Comparison of ENCODE assay signal across 8 cellular contexts in the genomic region with DNA sequence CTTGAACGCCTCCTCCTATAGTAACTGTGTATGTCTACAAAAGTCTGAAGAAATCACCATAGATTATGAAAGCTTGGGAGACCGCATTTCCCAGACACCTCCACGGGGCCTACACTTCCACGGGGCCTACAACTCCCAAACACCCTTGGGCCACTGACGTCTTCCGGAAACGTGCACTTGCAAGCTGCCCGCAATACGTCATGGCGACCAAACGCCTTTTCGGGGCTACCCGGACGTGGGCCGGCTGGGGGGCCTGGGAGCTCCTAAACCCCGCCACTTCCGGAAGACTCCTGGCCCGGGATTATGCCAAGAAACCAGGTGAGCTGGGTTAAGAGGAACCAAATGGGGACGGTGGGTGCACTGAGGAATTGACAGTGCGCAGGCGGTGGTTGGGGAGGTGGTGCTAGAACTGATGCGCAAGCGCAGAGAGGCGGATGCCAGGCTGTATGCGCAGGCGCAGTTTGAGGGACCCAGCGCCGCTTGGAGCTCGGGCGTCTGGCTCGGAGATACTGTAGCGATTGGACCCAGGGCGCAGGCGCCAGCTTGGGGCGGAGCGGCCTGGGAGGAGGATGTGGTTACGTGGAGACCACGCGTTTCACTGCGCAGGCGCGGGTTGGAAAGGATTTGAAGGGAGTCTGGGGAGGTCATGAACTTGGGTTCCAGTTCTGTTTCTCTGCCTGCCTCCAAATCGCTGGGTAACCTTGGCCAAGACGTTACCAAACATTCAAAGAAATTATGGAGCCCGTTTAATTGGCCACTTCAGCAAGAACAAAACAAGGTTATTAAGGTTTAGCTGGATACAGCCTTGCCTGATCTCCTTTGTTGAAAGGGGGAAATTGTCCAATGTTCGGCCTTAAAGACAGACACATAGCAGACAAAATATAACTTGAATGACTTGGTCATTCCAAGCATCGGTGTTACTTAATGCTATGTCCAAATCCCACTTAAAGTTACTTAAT. TPM values are rescaled to one million over a fixed set of nuclear protein-coding genes. Genes with fewer than 3 reads are reported as not detected.
DNase-seq lines count a peak whose midpoint lies in the region; ATAC-seq lines count a peak whose summit lies in the region.

A gene (plus strand): TSS at position 182 of the 959 bp plus-strand sequence. CDS start 19 bp downstream, at position 201.

- H3K36me3 Mint-ChIP-seq in effector memory CD8-positive, alpha-beta T cell (ENCODE audit: insufficient read depth) = peaks cover 68% of the 10 kb centered on the region
- peaks cover 7% of the 10 kb centered on the region for H3K36me3 Mint-ChIP-seq in memory B cell

- peaks cover 0 to 3% of the 10 kb centered on the region in 2 donors for H3K9me3 Mint-ChIP-seq in effector memory CD8-positive, alpha-beta T cell
- no peaks in the 10 kb centered on the region for H3K9me3 Mint-ChIP-seq in memory B cell

- DNase-seq in COLO668 (lab: John Stamatoyannopoulos, UW; ENCODE audit: unreplicated experiment) (peak; percentile 99), HT1080 (ENCODE audit: low read depth) (peak; percentile 98), NOMO-1 treated with DMSO at 0.1 percent for 48 hours (lab: John Stamatoyannopoulos, UW; ENCODE audit: unreplicated experiment) (peak; percentile 99), memory B cell (ENCODE audit: low spot score in 2 of 2) (peak; percentile 98 to 99)
- peak; percentile 99 for DNase-seq in activated CD8-positive, alpha-beta memory T cell treated with anti-CD3 and anti-CD28 coated beads for 4 hours (ENCODE audit: low read depth in 2 of 2)
- DNase-seq in effector memory CD8-positive, alpha-beta T cell = peak; percentile 99
- DNase-seq in stimulated activated CD8-positive, alpha-beta memory T cell treated with anti-CD3 and anti-CD28 coated beads, Interleukin-12 subunit alpha, Interleukin-12 subunit beta, amount 100 ng/mL, for 24 hours (ENCODE audit: extremely low read depth) = peak; percentile 99

- ATAC-seq in GM21360 (IDR thresholded peaks at IDR 0.05; ENCODE audit: unreplicated experiment) (peak; percentile 64), memory B cell (ENCODE audit: low read depth) (peak; percentile 80)
- peak; percentile 83 for ATAC-seq in effector memory CD8-positive, alpha-beta T cell (replicated peaks)

- H3K27me3 Mint-ChIP-seq in effector memory CD8-positive, alpha-beta T cell = no peaks in the 10 kb centered on the region
- H3K27me3 Mint-ChIP-seq in memory B cell = no peaks in the 10 kb centered on the region

- peak within 1 kb of the TSS; percentile 98 to 99 for H3K4me3 Mint-ChIP-seq in effector memory CD8-positive, alpha-beta T cell
- peak within 1 kb of the TSS; percentile 99 for H3K4me3 Mint-ChIP-seq in memory B cell

- peaks cover 30 to 32% of the 10 kb centered on the region in 2 donors for H3K4me1 Mint-ChIP-seq in effector memory CD8-positive, alpha-beta T cell (ENCODE audit: low read depth in 2 of 2)
- peaks cover 19% of the 10 kb centered on the region for H3K4me1 Mint-ChIP-seq in memory B cell

- peak within 1 kb of the TSS; percentile 100 for H3K27ac Mint-ChIP-seq in effector memory CD8-positive, alpha-beta T cell
- peak within 1 kb of the TSS; percentile 100 for H3K27ac Mint-ChIP-seq in memory B cell

RNA-seq across cellular contexts. Expression of the gene that starts here (rescaled TPM):
- 50.0 and 107 TPM in 2 replicates for total RNA-seq in HT1080 (2014; rRNA removed; shearing (Covaris generic))
- polyA plus RNA-seq in HT1080 (2015; cell fraction: cytosol; rRNA removed) = 51.2 and 66.2 TPM in 2 replicates
- 24.3 and 25.2 TPM in 2 replicates for polyA plus RNA-seq in HT1080 (2015; cell fraction: nucleus; rRNA removed)

Comparison
In these comparisons a context has a peak if more than half of its experiments do, and no peak if none do; other contexts are left out.
1. Peak in every context shown above with its lines: DNase-seq and ATAC-seq.